11 cellular contexts compared by ENCODE assay signal in genomic region chr4:13640149-13640671, GRCh38. TPM values are rescaled to one million over a fixed set of nuclear protein-coding genes. Genes with fewer than 3 reads are reported as not detected.
DNase-seq lines count a peak whose midpoint lies in the region; ATAC-seq, FAIRE-seq and TF ChIP-seq lines count a peak whose summit lies in the region.
"Had no signal": no experiment of that assay in that cellular context is flagged by ENCODE, and none has a peak within 500 bp of the region (broad histone marks: within the 10 kb centered on the region; RNA-seq: fewer than 3 reads in every experiment).

No MANE protein-coding gene starts in this region.

- H3K4me2 ChIP-seq in astrocyte (ENCODE audit: low read length): peak overlapping the region; percentile 63

- peaks cover 15% of the 10 kb centered on the region for H3K4me1 Mint-ChIP-seq in astrocyte (ENCODE audit: low read depth, unreplicated experiment)

- ATAC-seq in HG03045 (IDR thresholded peaks at IDR 0.05; ENCODE audit: unreplicated experiment) (no peak), GM18870 (IDR thresholded peaks at IDR 0.05; ENCODE audit: unreplicated experiment) (no peak)

- H3K4me3 Mint-ChIP-seq in astrocyte (ENCODE audit: unreplicated experiment): no peak overlapping the region
- H3K4me3 Mint-ChIP-seq: CD4-positive, alpha-beta T cell had no signal

- FAIRE-seq in astrocyte (lab: Jason Lieb, UNC): no peak

- peak overlapping the region; percentile 25 for H3K9ac ChIP-seq in astrocyte (ENCODE audit: low read length)

- H3K4me3 ChIP-seq in AG09309 (ENCODE audit: control insufficient read depth, low read depth, low read length): no peak overlapping the region
- no peak overlapping the region for H3K4me3 ChIP-seq in astrocyte (ENCODE audit: insufficient read depth, low read depth, low read length)
- no peak overlapping the region for H3K4me3 ChIP-seq in kidney epithelial cell (ENCODE audit: low read depth, low read length)

- H3K27ac Mint-ChIP-seq in astrocyte (ENCODE audit: unreplicated experiment): no peak overlapping the region
- H3K27ac Mint-ChIP-seq: CD4-positive, alpha-beta T cell had no signal

- H3K27me3 Mint-ChIP-seq in astrocyte (ENCODE audit: low read depth, unreplicated experiment): no peaks in the 10 kb centered on the region

- H3K36me3 Mint-ChIP-seq in astrocyte (ENCODE audit: low read depth, unreplicated experiment): no peaks in the 10 kb centered on the region

- no peaks in the 10 kb centered on the region for H3K27me3 ChIP-seq in astrocyte (ENCODE audit: insufficient read depth, low read length)
- H3K27me3 ChIP-seq in kidney epithelial cell (ENCODE audit: control insufficient read depth, insufficient read depth, low read length): no peaks in the 10 kb centered on the region

- H4K20me1 ChIP-seq in astrocyte (ENCODE audit: insufficient read depth, low read length): no peaks in the 10 kb centered on the region

- DNase-seq in AG09309 (ENCODE audit: low read depth) (peak; percentile 63), HT-29 (ENCODE audit: low spot score) (peak; percentile 21), astrocyte (ENCODE audit: low read depth) (peak; percentile 72), kidney epithelial cell (ENCODE audit: low read depth) (peak; percentile 70), NCI-H1105 treated with DMSO at 0.1 percent for 48 hours (lab: John Stamatoyannopoulos, UW) (no peak)
- no peak for DNase-seq in activated CD4-positive, CD25-positive, alpha-beta regulatory T cell treated with anti-CD3 and anti-CD28 coated beads, Interleukin-2, amount 50 U/mL, for 72 hours
- DNase-seq: activated CD4-positive, alpha-beta T cell treated with anti-CD3 and anti-CD28 coated beads, Interleukin-2, amount 50 U/mL, for 1 hour; CD4-positive, alpha-beta T cell; KBM-7 had no signal

- H3K36me3 ChIP-seq in astrocyte (ENCODE audit: insufficient read depth, low read length): no peaks in the 10 kb centered on the region
- H3K36me3 ChIP-seq in kidney epithelial cell (ENCODE audit: control insufficient read depth, insufficient read depth, low read length): no peaks in the 10 kb centered on the region

- peak overlapping the region; percentile 28 for H2AFZ ChIP-seq in astrocyte (ENCODE audit: low read depth, low read length)

- H3K79me2 ChIP-seq in astrocyte (ENCODE audit: insufficient read depth, low read length): no peaks in the 10 kb centered on the region

- no peak for TF ChIP-seq CTCF in AG09309 (IDR thresholded peaks at IDR 0.05; ENCODE audit: control insufficient read depth, insufficient read depth, low read depth, low read length, missing control alignments)
- TF ChIP-seq CTCF in astrocyte (IDR thresholded peaks at IDR 0.05; ENCODE audit: insufficient read depth, low read depth, low read length): no peak
- TF ChIP-seq CTCF in kidney epithelial cell (IDR thresholded peaks at IDR 0.05; ENCODE audit: insufficient read depth, low read length, poor library complexity, severe bottlenecking): no peak

- no peak overlapping the region for H3K27ac ChIP-seq in astrocyte (ENCODE audit: low read depth, low read length)

- peaks cover 15% of the 10 kb centered on the region for H3K4me1 ChIP-seq in astrocyte (ENCODE audit: insufficient read depth, low read length)

- no peaks in the 10 kb centered on the region for H3K9me3 Mint-ChIP-seq in astrocyte (ENCODE audit: unreplicated experiment)
- H3K9me3 Mint-ChIP-seq: CD4-positive, alpha-beta T cell had no signal

- H3K9me3 ChIP-seq in astrocyte (ENCODE audit: insufficient read depth, low read depth, low read length): no peaks in the 10 kb centered on the region

RNA-seq across cellular contexts. Expression of gene BOD1L1, which starts 12.7 kb away (rescaled TPM):
- total RNA-seq in HT-29 (2014; rRNA removed; shearing (Covaris generic)): 9.9 and 13.0 TPM in 2 replicates
- total RNA-seq in astrocyte: 41.6 and 47.2 TPM in 2 replicates
- 28.7 and 35.2 TPM in 2 replicates for total RNA-seq in kidney epithelial cell

Comparison
In these comparisons a context has a peak if more than half of its experiments do, and no peak if none do; other contexts are left out.
1. DNase-seq: peak in AG09309 (single experiment), HT-29 (single experiment), astrocyte (single experiment) and kidney epithelial cell (single experiment); none in NCI-H1105 treated with DMSO at 0.1 percent for 48 hours (single experiment) and activated CD4-positive, CD25-positive, alpha-beta regulatory T cell treated with anti-CD3 and anti-CD28 coated beads, Interleukin-2, amount 50 U/mL, for 72 hours (single experiment).